Comparison of ENCODE assay signal across 17 cellular contexts in the genomic region with DNA sequence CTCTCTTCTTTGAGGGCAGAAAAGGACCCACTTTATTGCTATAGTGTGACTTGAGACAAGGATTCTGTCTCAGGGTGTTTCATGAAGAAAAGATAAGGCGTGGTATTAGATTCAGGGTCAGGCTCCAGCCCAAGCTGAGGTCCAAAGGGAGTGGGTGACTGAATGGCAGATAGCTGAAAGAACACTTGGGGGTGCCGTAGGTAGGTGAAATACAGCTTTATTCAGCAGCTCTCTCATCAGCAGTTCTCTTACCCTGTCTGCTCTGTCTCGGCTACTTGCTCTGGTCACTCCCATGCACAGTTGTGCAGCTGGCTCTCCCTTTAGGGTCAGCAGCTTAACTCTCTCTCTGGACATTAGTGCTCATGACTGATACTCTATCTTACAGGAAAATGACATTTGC.
DNase-seq lines count a peak whose midpoint lies in the region; TF ChIP-seq lines count a peak whose summit lies in the region.
"Had no signal": no experiment of that assay in that cellular context is flagged by ENCODE, and none has a peak within 500 bp of the region (broad histone marks: within the 10 kb centered on the region; RNA-seq: fewer than 3 reads in every experiment).

No MANE protein-coding gene starts in this region.

- no peaks in the 10 kb centered on the region for H3K79me2 ChIP-seq in OCI-LY7 (ENCODE audit: insufficient read depth, low read depth, low read length)

- no peaks in the 10 kb centered on the region for H3K9me2 ChIP-seq in OCI-LY7 (ENCODE audit: insufficient read depth, low read length)

- no peaks in the 10 kb centered on the region for H3K9me3 Mint-ChIP-seq in activated naive CD4-positive, alpha-beta T cell treated with anti-CD3 and anti-CD28 coated beads for 36 hours
- peaks cover 8% of the 10 kb centered on the region for H3K9me3 Mint-ChIP-seq in activated naive CD4-positive, alpha-beta T cell treated with anti-CD3 and anti-CD28 coated beads, Interleukin-2, amount 10 ng/mL, durations not matched to agents 7 days and 5 days

- H3K4me1 ChIP-seq in OCI-LY7 (ENCODE audit: insufficient read depth, low read length, poor library complexity, severe bottlenecking) = peaks cover 34% of the 10 kb centered on the region
- H3K4me1 ChIP-seq: SJCRH30 had no signal

- no peaks in the 10 kb centered on the region for H3K27me3 Mint-ChIP-seq in activated naive CD4-positive, alpha-beta T cell treated with anti-CD3 and anti-CD28 coated beads for 36 hours (ENCODE audit: low read depth)
- H3K27me3 Mint-ChIP-seq in activated naive CD4-positive, alpha-beta T cell treated with anti-CD3 and anti-CD28 coated beads, Interleukin-2, amount 10 ng/mL, durations not matched to agents 7 days and 5 days = no peaks in the 10 kb centered on the region

- no peak overlapping the region for H3K4me2 ChIP-seq in OCI-LY7 (ENCODE audit: low read length)
- H3K4me2 ChIP-seq: BLaER1, PC-9 had no signal

- peaks cover 2% of the 10 kb centered on the region for H3K4me1 Mint-ChIP-seq in activated naive CD4-positive, alpha-beta T cell treated with anti-CD3 and anti-CD28 coated beads for 36 hours (ENCODE audit: low read depth)
- H3K4me1 Mint-ChIP-seq in activated naive CD4-positive, alpha-beta T cell treated with anti-CD3 and anti-CD28 coated beads, Interleukin-2, amount 10 ng/mL, durations not matched to agents 7 days and 5 days = no peaks in the 10 kb centered on the region

- no peaks in the 10 kb centered on the region for H3K36me3 ChIP-seq in OCI-LY7 (ENCODE audit: insufficient read depth, low read length)
- H3K36me3 ChIP-seq: BLaER1, SJCRH30 had no signal

- peak; percentile 13 for DNase-seq in activated naive CD4-positive, alpha-beta T cell treated with anti-CD3 and anti-CD28 coated beads for 36 hours
- no peak for DNase-seq in activated naive CD4-positive, alpha-beta T cell treated with anti-CD3 and anti-CD28 coated beads, Interleukin-2, amount 10 ng/mL, durations not matched to agents 7 days and 5 days
- DNase-seq in OCI-LY7 (ENCODE audit: low spot score) (no peak), choroid plexus epithelial cell (ENCODE audit: low read depth) (peak; percentile 34), NCI-H82 treated with DMSO at 0.1 percent for 48 hours (lab: John Stamatoyannopoulos, UW; ENCODE audit: unreplicated experiment) (no peak), NCI-H1417 treated with DMSO at 0.1 percent for 48 hours (lab: John Stamatoyannopoulos, UW) (no peak), D341Med (ENCODE audit: low spot score) (no peak)
- DNase-seq in activated CD4-positive, alpha-beta T cell treated with anti-CD3 and anti-CD28 coated beads, Interleukin-2, amount 50 U/mL, for 4 hours = no peak
- DNase-seq: DMS 273 treated with DMSO at 0.1 percent for 48 hours, KBM-7, NCI-H1048, NCI-H1694 treated with DMSO at 0.1 percent for 48 hours, NCI-H345, NCI-H526 treated with DMSO at 0.1 percent for 48 hours, PC-9, SJCRH30 had no signal

- H3K36me3 Mint-ChIP-seq in activated naive CD4-positive, alpha-beta T cell treated with anti-CD3 and anti-CD28 coated beads for 36 hours (ENCODE audit: low read depth) = no peaks in the 10 kb centered on the region
- H3K36me3 Mint-ChIP-seq in activated naive CD4-positive, alpha-beta T cell treated with anti-CD3 and anti-CD28 coated beads, Interleukin-2, amount 10 ng/mL, durations not matched to agents 7 days and 5 days = peaks cover 13% of the 10 kb centered on the region

- no peak overlapping the region for H3K27ac ChIP-seq in OCI-LY7 (ENCODE audit: low read depth, low read length, poor library complexity, severe bottlenecking)
- H3K27ac ChIP-seq: BLaER1, PC-9, SJCRH30 had no signal

- POLR2A ChIA-PET in OCI-LY7 (lab: Charles Lee) = interaction anchor here (0.5 to 2.3 kb wide), 10 partner anchors 9 to 153 kb away, joined by 3 to 8 read pairs (median 4); no protein-coding TSS in a partner anchor

- H2AFZ ChIP-seq in OCI-LY7 (ENCODE audit: low read length) = peak overlapping the region; percentile 94; the same call in 1 of the 2 replicates
- H2AFZ ChIP-seq: PC-9 had no signal

- H3K4me3 Mint-ChIP-seq in activated naive CD4-positive, alpha-beta T cell treated with anti-CD3 and anti-CD28 coated beads for 36 hours = no peak overlapping the region
- no peak overlapping the region for H3K4me3 Mint-ChIP-seq in activated naive CD4-positive, alpha-beta T cell treated with anti-CD3 and anti-CD28 coated beads, Interleukin-2, amount 10 ng/mL, durations not matched to agents 7 days and 5 days

- no peaks in the 10 kb centered on the region; the same call in 1 of the 2 replicates for H3K9me3 ChIP-seq in OCI-LY7 (ENCODE audit: low read length)

- CTCF ChIA-PET in activated naive CD4-positive, alpha-beta T cell treated with anti-CD3 and anti-CD28 coated beads for 36 hours (lab: Charles Lee) = interaction anchor here (0.7 to 1.3 kb wide), 2 partner anchors 16 to 590 kb away, joined by 3 read pairs; no protein-coding TSS in a partner anchor
- CTCF ChIA-PET in activated naive CD4-positive, alpha-beta T cell treated with anti-CD3 and anti-CD28 coated beads, Interleukin-2, amount 10 ng/mL, durations not matched to agents 7 days and 5 days (lab: Charles Lee) = interaction anchor here (1.3 kb wide), 1 partner anchor 595 kb away, joined by 3 read pairs; no protein-coding TSS in a partner anchor
- CTCF ChIA-PET in OCI-LY7 (lab: Charles Lee; ENCODE audit: unreplicated experiment) = interaction anchor here (1.0 to 1.2 kb wide), 2 partner anchors 9 to 30 kb away, joined by 3 to 4 read pairs; no protein-coding TSS in a partner anchor

- no peak for TF ChIP-seq CTCF in OCI-LY7 (conservative IDR thresholded peaks at IDR 0.05; ENCODE audit: low read length)
- TF ChIP-seq CTCF in choroid plexus epithelial cell (conservative IDR thresholded peaks at IDR 0.05; ENCODE audit: low read depth, low read length) = peak; percentile 19

- BruUV-seq in OCI-LY7 (replicated peaks; lab: Mats Ljungman, UMichigan) = no TSS peak

- H3K4me3 ChIP-seq in OCI-LY7 (ENCODE audit: low read depth, low read length, poor library complexity, severe bottlenecking) (no peak overlapping the region), choroid plexus epithelial cell (ENCODE audit: low read depth, low read length) (no peak overlapping the region)
- H3K4me3 ChIP-seq: BLaER1, PC-9, SJCRH30 had no signal

- H4K20me1 ChIP-seq in OCI-LY7 (ENCODE audit: insufficient read depth, low read length) = no peaks in the 10 kb centered on the region
- H4K20me1 ChIP-seq: BLaER1 had no signal

- intact Hi-C loops in activated naive CD4-positive, alpha-beta T cell treated with anti-CD3 and anti-CD28 coated beads for 36 hours (cut with micrococcal nuclease) = loop anchor here (2.0 to 10.0 kb wide), 10 partner anchors 42 to 881 kb away; a partner anchor contains a TSS
- intact Hi-C loops in OCI-LY7 (cut with micrococcal nuclease; ENCODE audit: unreplicated experiment) = loop anchor here (5.0 kb wide), 2 partner anchors 79 to 591 kb away; a partner anchor contains a TSS

- H3K27ac Mint-ChIP-seq in activated naive CD4-positive, alpha-beta T cell treated with anti-CD3 and anti-CD28 coated beads for 36 hours = no peak overlapping the region
- no peak overlapping the region for H3K27ac Mint-ChIP-seq in activated naive CD4-positive, alpha-beta T cell treated with anti-CD3 and anti-CD28 coated beads, Interleukin-2, amount 10 ng/mL, durations not matched to agents 7 days and 5 days

Comparison
In these comparisons a context has a peak if more than half of its experiments do, and no peak if none do; other contexts are left out.
1. DNase-seq: peak in activated naive CD4-positive, alpha-beta T cell treated with anti-CD3 and anti-CD28 coated beads for 36 hours (single experiment) and choroid plexus epithelial cell (single experiment); none in activated naive CD4-positive, alpha-beta T cell treated with anti-CD3 and anti-CD28 coated beads, Interleukin-2, amount 10 ng/mL, durations not matched to agents 7 days and 5 days (single experiment), OCI-LY7 (single experiment), activated CD4-positive, alpha-beta T cell treated with anti-CD3 and anti-CD28 coated beads, Interleukin-2, amount 50 U/mL, for 4 hours (0 of 2), NCI-H82 treated with DMSO at 0.1 percent for 48 hours (single experiment), NCI-H1417 treated with DMSO at 0.1 percent for 48 hours (single experiment) and D341Med (single experiment).